ENCODE assay signal across 9 cellular contexts in the genomic region with DNA sequence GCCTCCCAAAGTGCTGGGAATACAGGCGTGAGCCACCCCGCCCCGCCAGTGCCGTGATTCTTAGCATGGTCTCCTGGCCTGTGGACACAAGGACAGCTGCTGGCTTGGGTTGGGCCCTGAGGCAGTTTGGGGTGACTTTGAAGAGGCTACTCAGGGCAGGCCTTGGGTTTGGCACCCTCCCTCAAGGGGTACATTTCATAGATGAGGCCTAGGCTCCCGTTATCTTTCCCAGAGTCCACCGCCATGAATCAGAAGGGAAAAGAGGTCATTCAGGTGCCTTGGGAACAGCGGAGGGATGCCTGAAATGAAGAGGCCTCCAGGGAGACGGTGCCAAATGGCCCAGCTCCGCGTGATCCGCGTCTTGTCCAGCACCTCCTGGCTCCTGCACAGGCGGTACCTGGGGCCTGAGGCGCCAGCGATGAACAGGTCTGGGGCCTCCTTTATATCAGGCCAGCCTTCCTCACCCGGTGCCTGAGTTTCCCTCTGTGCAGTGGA. TPM values are rescaled to one million over a fixed set of nuclear protein-coding genes. Genes with fewer than 3 reads are reported as not detected.
DNase-seq lines count a peak whose midpoint lies in the region; ATAC-seq and TF ChIP-seq lines count a peak whose summit lies in the region.
"Had no signal": no experiment of that assay in that cellular context is flagged by ENCODE, and none has a peak within 500 bp of the region (broad histone marks: within the 10 kb centered on the region; RNA-seq: fewer than 3 reads in every experiment).

No MANE protein-coding gene starts in this region.

- no peaks in the 10 kb centered on the region for H3K36me3 Mint-ChIP-seq in brain

- H3K9ac ChIP-seq in mucosa of rectum (ENCODE audit: low read depth in 1 of 2, low read length in 2 of 2), result peak overlapping the region in 1 of 2 donors; percentile 72

- H3K9me3 ChIP-seq in heart right ventricle (no peaks in the 10 kb centered on the region), mucosa of rectum (ENCODE audit: control insufficient read depth in 2 of 2, low read length in 2 of 2) (no peaks in the 10 kb centered on the region)

- TF ChIP-seq CTCF in heart right ventricle (IDR thresholded peaks at IDR 0.05) (no peak), brain (conservative IDR thresholded peaks at IDR 0.05) (no peak)

- ATAC-seq in heart right ventricle, result no peak
- no peak for ATAC-seq in Right ventricle myocardium superior (ENCODE audit: poor library complexity)
- ATAC-seq in GM21447 (IDR thresholded peaks at IDR 0.05; ENCODE audit: unreplicated experiment), result no peak

- H3K4me1 ChIP-seq in heart right ventricle (peaks cover 71 to 100% (median 99%) of the 10 kb centered on the region in 9 donors), mucosa of rectum (ENCODE audit: control insufficient read depth in 2 of 2, insufficient read depth in 2 of 2, low read length in 2 of 2) (peaks cover 63 to 70% of the 10 kb centered on the region in 2 donors), urinary bladder (ENCODE audit: insufficient read depth) (no peaks in the 10 kb centered on the region)

- peak overlapping the region; percentile 75 to 79 (median 76) for H3K4me3 Mint-ChIP-seq in brain

- DNase-seq in heart right ventricle (no peak), Right ventricle myocardium superior (no peak), posterior cingulate gyrus (no peak), SIG-M5 (lab: John Stamatoyannopoulos, UW) (no peak)

- H3K36me3 ChIP-seq in heart right ventricle, result peaks cover 0 to 63% (median 0%) of the 10 kb centered on the region in 9 donors
- H3K36me3 ChIP-seq in mucosa of rectum (ENCODE audit: control insufficient read depth in 2 of 2, insufficient read depth in 2 of 2, low read length in 2 of 2), result peaks cover 0 to 10% of the 10 kb centered on the region in 2 donors
- no peaks in the 10 kb centered on the region for H3K36me3 ChIP-seq in urinary bladder (ENCODE audit: insufficient read depth)

- peak overlapping the region in 9 of 10 donors; percentile 31 to 57 (median 48) for H3K4me3 ChIP-seq in heart right ventricle
- H3K4me3 ChIP-seq in mucosa of rectum (ENCODE audit: low read length in 2 of 2), result peak overlapping the region; percentile 71 to 76
- H3K4me3 ChIP-seq in urinary bladder (ENCODE audit: low read depth, low read length), result no peak overlapping the region

- H3K27ac ChIP-seq in heart right ventricle (peak overlapping the region; percentile 83 to 100 (median 94)), mucosa of rectum (ENCODE audit: low read depth in 2 of 2, low read length in 2 of 2) (peak overlapping the region; percentile 26 to 81), urinary bladder (ENCODE audit: low read depth) (peak overlapping the region; percentile 3)

- intact Hi-C loops in heart right ventricle (cut with DNase I), result no loop called here
- intact Hi-C loops in Right ventricle myocardium superior (cut with DNase I), result no loop called here
- intact Hi-C loops in posterior cingulate gyrus (cut with DNase I), result no loop called here

- H3K27ac Mint-ChIP-seq in brain, result peak overlapping the region; percentile 93 to 98 (median 94)

- H3K27me3 ChIP-seq in heart right ventricle (no peaks in the 10 kb centered on the region), mucosa of rectum (ENCODE audit: control insufficient read depth in 2 of 2, insufficient read depth in 2 of 2, low read length in 2 of 2) (no peaks in the 10 kb centered on the region)

- peaks cover 92% of the 10 kb centered on the region for H3K4me1 Mint-ChIP-seq in brain

- 52 to 55% methylated on average over 16 of the region's 16 CpGs for WGBS in heart right ventricle, 2 donors
- WGBS in urinary bladder, result 62% methylated on average over 16 of the region's 16 CpGs

- H3K27me3 Mint-ChIP-seq in brain, result no peaks in the 10 kb centered on the region

- no peaks in the 10 kb centered on the region for H3K9me3 Mint-ChIP-seq in brain

RNA-seq across cellular contexts. Expression of a gene that starts 9.3 kb away (rescaled TPM):
- total RNA-seq in heart right ventricle, result 100 to 1,000 TPM; 112 to 270 (median 146) TPM
- 100 to 1,000 TPM; 107 to 171 TPM for polyA plus RNA-seq in heart right ventricle
- 126 TPM for total RNA-seq in Right ventricle myocardium superior
- 348 TPM for polyA plus RNA-seq in brain (ENCODE audit: insufficient read depth, low read depth, low replicate concordance)
- 96.3 TPM for total RNA-seq in urinary bladder
- polyA plus RNA-seq in urinary bladder, result 263 TPM

RNA-seq across cellular contexts. Expression of a gene that starts 23.6 kb away (rescaled TPM):
- 10 to 100 TPM; 14.9 to 28.8 (median 21.9) TPM for total RNA-seq in heart right ventricle
- polyA plus RNA-seq in heart right ventricle, result 10 to 100 TPM; 21.2 to 46.7 TPM
- total RNA-seq in Right ventricle myocardium superior, result 19.9 TPM
- polyA plus RNA-seq in brain (ENCODE audit: insufficient read depth, low read depth, low replicate concordance), result 60.5 TPM
- 63.4 TPM for total RNA-seq in urinary bladder
- 35.5 TPM for polyA plus RNA-seq in urinary bladder

RNA-seq across cellular contexts. Expression of a gene that starts 33.6 kb away (rescaled TPM):
- total RNA-seq in heart right ventricle (10 to 100 TPM; 13.2 to 45.2 (median 33.2) TPM), Right ventricle myocardium superior (29.6 TPM), urinary bladder (0.79 TPM)
- polyA plus RNA-seq in heart right ventricle (10 to 100 TPM in 1 of 2 donors, 1 to 10 TPM in 1; 1.9 to 26.3 TPM), brain (ENCODE audit: insufficient read depth, low read depth, low replicate concordance) (0.51 TPM), urinary bladder (0.39 TPM)
- total RNA-seq: Daoy had no signal

RNA-seq across cellular contexts. Expression of a gene that starts 40.2 kb away (rescaled TPM):
- 10 to 100 TPM in 7 of 10 donors, 1 to 10 TPM in 3; 6.2 to 16.4 (median 11.2) TPM for total RNA-seq in heart right ventricle
- 10 to 100 TPM in 1 of 2 donors, 1 to 10 TPM in 1; 1.4 to 11.8 TPM for polyA plus RNA-seq in heart right ventricle
- 10.6 TPM for total RNA-seq in Right ventricle myocardium superior
- polyA plus RNA-seq in brain (ENCODE audit: insufficient read depth, low read depth, low replicate concordance), result 18.3 TPM
- total RNA-seq in urinary bladder, result 0.63 TPM
- 0.14 TPM for polyA plus RNA-seq in urinary bladder
- total RNA-seq: Daoy had no signal

RNA-seq across cellular contexts. Expression of a gene that starts 46.9 kb away (rescaled TPM):
- total RNA-seq in heart right ventricle, result 10 to 100 TPM; 45.3 to 96.2 (median 54.1) TPM
- 100 to 1,000 TPM in 1 of 2 donors, 10 to 100 TPM in 1; 88.1 to 123 TPM for polyA plus RNA-seq in heart right ventricle
- total RNA-seq in Right ventricle myocardium superior, result 70.1 TPM
- 16.7 TPM for polyA plus RNA-seq in brain (ENCODE audit: insufficient read depth, low read depth, low replicate concordance)
- 19.5 TPM for total RNA-seq in urinary bladder
- 52.9 TPM for polyA plus RNA-seq in urinary bladder

Comparison
In these comparisons a context has a peak if more than half of its experiments do, and no peak if none do; other contexts are left out.
1. H3K27ac ChIP-seq: peak in every context shown above with its lines; median percentile 94 in heart right ventricle; 54 in mucosa of rectum; 3 in urinary bladder.